In the genomic region with DNA sequence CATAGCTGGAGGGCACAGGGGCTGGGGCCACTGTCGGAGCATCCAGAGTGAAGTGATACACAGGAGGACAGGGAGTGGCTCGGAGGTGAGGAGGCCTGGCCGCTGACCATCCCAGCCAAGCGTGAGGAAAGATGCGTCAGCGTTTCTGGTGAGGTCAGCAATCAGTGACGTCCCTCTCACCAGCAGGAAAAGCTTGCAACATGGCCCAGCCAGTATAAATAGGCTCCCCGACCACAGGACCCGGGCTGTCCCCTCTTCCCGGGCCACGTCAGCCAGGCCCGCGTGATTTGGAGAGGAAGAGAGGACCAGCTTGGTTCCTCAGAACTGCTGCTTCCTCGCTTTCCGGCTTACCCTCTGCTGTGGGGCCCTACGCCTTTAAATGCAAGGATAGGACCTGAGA, we compare ENCODE assay signal across 1 cellular context.
A peak's percentile ranks its signal among the peaks of the same experiment; 100 is the strongest.
TF ChIP-seq lines count a peak whose summit lies in the region.

No MANE protein-coding gene starts in this region.

TF ChIP-seq in K562, 482 proteins besides CTCF, POLR2A, EP300 and RAD21 (continues in another document):
- TF ChIP-seq SMAD4 (CRISPR knock-in tag; conservative IDR thresholded peaks at IDR 0.05): no peak
- no peak for TF ChIP-seq KDM1A (IDR thresholded peaks at IDR 0.05)
- peak; percentile 94 for TF ChIP-seq C11orf30 (IDR thresholded peaks at IDR 0.05; ENCODE audit: low read depth)
- no peak for TF ChIP-seq HNRNPK (IDR thresholded peaks at IDR 0.05; ENCODE audit: low read depth, low read length, poor library complexity, severe bottlenecking)
- TF ChIP-seq, protein P1, sequence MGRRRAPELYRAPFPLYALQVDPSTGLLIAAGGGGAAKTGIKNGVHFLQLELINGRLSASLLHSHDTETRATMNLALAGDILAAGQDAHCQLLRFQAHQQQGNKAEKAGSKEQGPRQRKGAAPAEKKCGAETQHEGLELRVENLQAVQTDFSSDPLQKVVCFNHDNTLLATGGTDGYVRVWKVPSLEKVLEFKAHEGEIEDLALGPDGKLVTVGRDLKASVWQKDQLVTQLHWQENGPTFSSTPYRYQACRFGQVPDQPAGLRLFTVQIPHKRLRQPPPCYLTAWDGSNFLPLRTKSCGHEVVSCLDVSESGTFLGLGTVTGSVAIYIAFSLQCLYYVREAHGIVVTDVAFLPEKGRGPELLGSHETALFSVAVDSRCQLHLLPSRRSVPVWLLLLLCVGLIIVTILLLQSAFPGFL (CRISPR knock-in tag; IDR thresholded peaks at IDR 0.05): no peak
- no peak for TF ChIP-seq ZNF384 (IDR thresholded peaks at IDR 0.05; ENCODE audit: low read depth, low read length)
- no peak for TF ChIP-seq ILK (tag; IDR thresholded peaks at IDR 0.05; ENCODE audit: borderline replicate concordance, low read depth)
- TF ChIP-seq TCF7L2 (IDR thresholded peaks at IDR 0.05; ENCODE audit: low read depth, low read length): no peak
- TF ChIP-seq, protein P2, sequence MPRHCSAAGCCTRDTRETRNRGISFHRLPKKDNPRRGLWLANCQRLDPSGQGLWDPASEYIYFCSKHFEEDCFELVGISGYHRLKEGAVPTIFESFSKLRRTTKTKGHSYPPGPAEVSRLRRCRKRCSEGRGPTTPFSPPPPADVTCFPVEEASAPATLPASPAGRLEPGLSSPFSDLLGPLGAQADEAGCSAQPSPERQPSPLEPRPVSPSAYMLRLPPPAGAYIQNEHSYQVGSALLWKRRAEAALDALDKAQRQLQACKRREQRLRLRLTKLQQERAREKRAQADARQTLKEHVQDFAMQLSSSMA (CRISPR knock-in tag; IDR thresholded peaks at IDR 0.05): no peak
- TF ChIP-seq, protein P3, sequence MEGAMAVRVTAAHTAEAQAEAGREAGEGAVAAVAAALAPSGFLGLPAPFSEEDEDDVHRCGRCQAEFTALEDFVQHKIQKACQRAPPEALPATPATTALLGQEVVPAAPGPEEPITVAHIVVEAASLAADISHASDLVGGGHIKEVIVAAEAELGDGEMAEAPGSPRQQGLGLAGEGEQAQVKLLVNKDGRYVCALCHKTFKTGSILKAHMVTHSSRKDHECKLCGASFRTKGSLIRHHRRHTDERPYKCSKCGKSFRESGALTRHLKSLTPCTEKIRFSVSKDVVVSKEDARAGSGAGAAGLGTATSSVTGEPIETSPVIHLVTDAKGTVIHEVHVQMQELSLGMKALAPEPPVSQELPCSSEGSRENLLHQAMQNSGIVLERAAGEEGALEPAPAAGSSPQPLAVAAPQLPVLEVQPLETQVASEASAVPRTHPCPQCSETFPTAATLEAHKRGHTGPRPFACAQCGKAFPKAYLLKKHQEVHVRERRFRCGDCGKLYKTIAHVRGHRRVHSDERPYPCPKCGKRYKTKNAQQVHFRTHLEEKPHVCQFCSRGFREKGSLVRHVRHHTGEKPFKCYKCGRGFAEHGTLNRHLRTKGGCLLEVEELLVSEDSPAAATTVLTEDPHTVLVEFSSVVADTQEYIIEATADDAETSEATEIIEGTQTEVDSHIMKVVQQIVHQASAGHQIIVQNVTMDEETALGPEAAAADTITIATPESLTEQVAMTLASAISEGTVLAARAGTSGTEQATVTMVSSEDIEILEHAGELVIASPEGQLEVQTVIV (CRISPR knock-in tag; IDR thresholded peaks at IDR 0.05; ENCODE audit: borderline replicate concordance): no peak
- no peak for TF ChIP-seq ZNF239 (CRISPR knock-in tag; IDR thresholded peaks at IDR 0.05)
- TF ChIP-seq YY1 (IDR thresholded peaks at IDR 0.05; ENCODE audit: borderline replicate concordance in 1 of 3, control insufficient read depth in 1 of 3, extremely low read depth in 1 of 3, insufficient read depth in 3 of 3, insufficient read length in 1 of 3, insufficient replicate concordance in 2 of 3, low read depth in 1 of 3, low read length in 2 of 3): no peak
- TF ChIP-seq ZNF445 (CRISPR knock-in tag; IDR thresholded peaks at IDR 0.05; ENCODE audit: low read depth): no peak
- peak; percentile 79 for TF ChIP-seq MAFG (tag; conservative IDR thresholded peaks at IDR 0.05)
- TF ChIP-seq HDAC3 (IDR thresholded peaks at IDR 0.05; ENCODE audit: borderline replicate concordance, partially characterized antibody): no peak
- TF ChIP-seq JUN (IDR thresholded peaks at IDR 0.05; ENCODE audit: borderline replicate concordance, low read depth, low read length): 0 out of 2 replicates have a peak, but pooled peaks have one; percentile 28
- no peak for TF ChIP-seq JUN (CRISPR knock-in tag; IDR thresholded peaks at IDR 0.05; ENCODE audit: borderline replicate concordance)
- no peak for TF ChIP-seq FOXP1 (CRISPR knock-in tag; IDR thresholded peaks at IDR 0.05)
- no peak for TF ChIP-seq ID3 (CRISPR knock-in tag; IDR thresholded peaks at IDR 0.05)
- TF ChIP-seq ID3 (tag; IDR thresholded peaks at IDR 0.05): no peak
- peak; percentile 96 for TF ChIP-seq ZNF316 (IDR thresholded peaks at IDR 0.05)
- TF ChIP-seq IFI16 (CRISPR knock-in tag; IDR thresholded peaks at IDR 0.05): no peak
- no peak for TF ChIP-seq ELF4 (CRISPR knock-in tag; IDR thresholded peaks at IDR 0.05)
- TF ChIP-seq E2F4 (CRISPR knock-in tag; IDR thresholded peaks at IDR 0.05; ENCODE audit: low read depth): no peak
- TF ChIP-seq DDX20 (tag; IDR thresholded peaks at IDR 0.05; ENCODE audit: low read depth): no peak
- no peak for TF ChIP-seq SAFB (IDR thresholded peaks at IDR 0.05; ENCODE audit: borderline replicate concordance, low read depth, low read length)
- no peak for TF ChIP-seq ARHGAP35 (IDR thresholded peaks at IDR 0.05; ENCODE audit: partially characterized antibody)
- peak; percentile 29; the same call in 1 of the 2 replicates for TF ChIP-seq CEBPB (tag; IDR thresholded peaks at IDR 0.05)
- no peak for TF ChIP-seq HBP1 (CRISPR knock-in tag; IDR thresholded peaks at IDR 0.05)
- TF ChIP-seq GTF2B (IDR thresholded peaks at IDR 0.05; ENCODE audit: extremely low read depth, insufficient read length): no peak
- 0 out of 2 replicates have a peak, but pooled peaks have one; percentile 29 for TF ChIP-seq NFE2 (IDR thresholded peaks at IDR 0.05; ENCODE audit: low read depth)
- no peak for TF ChIP-seq MEF2D (tag; conservative IDR thresholded peaks at IDR 0.05; ENCODE audit: low read depth)
- TF ChIP-seq POLR3A (IDR thresholded peaks at IDR 0.05; ENCODE audit: borderline replicate concordance, extremely low read depth, insufficient read depth, insufficient read length): no peak
- no peak for TF ChIP-seq HMG20B (CRISPR knock-in tag; IDR thresholded peaks at IDR 0.05)
- TF ChIP-seq TEAD4 (IDR thresholded peaks at IDR 0.05; ENCODE audit: low read length): no peak
- no peak for TF ChIP-seq TEAD4 (CRISPR knock-in tag; IDR thresholded peaks at IDR 0.05; ENCODE audit: borderline replicate concordance)
- peak; percentile 25; the same call in 1 of the 2 replicates for TF ChIP-seq ATF7 (IDR thresholded peaks at IDR 0.05)
- peak; percentile 70 for TF ChIP-seq CREB1 (IDR thresholded peaks at IDR 0.05)
- TF ChIP-seq CREB1 (CRISPR knock-in tag; IDR thresholded peaks at IDR 0.05): peak; percentile 59; the same call in 1 of the 2 replicates
- TF ChIP-seq E2F5 (CRISPR knock-in tag; IDR thresholded peaks at IDR 0.05): no peak
- TF ChIP-seq MAFF (IDR thresholded peaks at IDR 0.05; ENCODE audit: low read length): peak; percentile 35; the same call in 1 of the 2 replicates
- TF ChIP-seq POU5F1 (IDR thresholded peaks at IDR 0.05; ENCODE audit: borderline replicate concordance, low read depth, low read length, partially characterized antibody): no peak
- no peak for TF ChIP-seq HIVEP1 (CRISPR knock-in tag; IDR thresholded peaks at IDR 0.05)
- no peak for TF ChIP-seq THRB (CRISPR knock-in tag; conservative IDR thresholded peaks at IDR 0.05)
- TF ChIP-seq DMBX1 (CRISPR knock-in tag; IDR thresholded peaks at IDR 0.05; ENCODE audit: borderline replicate concordance): no peak
- no peak for TF ChIP-seq ZNF263 (CRISPR knock-in tag; IDR thresholded peaks at IDR 0.05; ENCODE audit: borderline replicate concordance)
- no peak for TF ChIP-seq HSF4 (CRISPR knock-in tag; IDR thresholded peaks at IDR 0.05; ENCODE audit: borderline replicate concordance)
- peak; percentile 39 to 47; a peak in 3 of 4 replicates for TF ChIP-seq NRF1 (conservative IDR thresholded peaks at IDR 0.05 in 1 of 2, IDR thresholded peaks at IDR 0.05 in 1 of 2)
- TF ChIP-seq ZBTB7A (IDR thresholded peaks at IDR 0.05; ENCODE audit: borderline replicate concordance, control insufficient read depth, low read depth, low read length): no peak
